15 cellular contexts compared by ENCODE assay signal in genomic region chr17:42201155-42201772, GRCh38. TPM values are rescaled to one million over a fixed set of nuclear protein-coding genes. Genes with fewer than 3 reads are reported as not detected.
DNase-seq lines count a peak whose midpoint lies in the region; ATAC-seq and TF ChIP-seq lines count a peak whose summit lies in the region.
"Had no signal": no experiment of that assay in that cellular context is flagged by ENCODE, and none has a peak within 500 bp of the region (broad histone marks: within the 10 kb centered on the region; RNA-seq: fewer than 3 reads in every experiment).

No MANE protein-coding gene starts in this region.

- no peaks in the 10 kb centered on the region for H3K9me3 Mint-ChIP-seq in activated naive CD8-positive, alpha-beta T cell (ENCODE audit: low read depth)
- H3K9me3 Mint-ChIP-seq in activated naive CD8-positive, alpha-beta T cell treated with anti-CD3 and anti-CD28 coated beads for 36 hours, result no peaks in the 10 kb centered on the region

- no peaks in the 10 kb centered on the region for H3K36me3 ChIP-seq in hepatocyte (replicated peaks; ENCODE audit: insufficient read depth, low read depth)
- H3K36me3 ChIP-seq in stomach smooth muscle (ENCODE audit: control insufficient read depth in 2 of 2, insufficient read depth in 2 of 2, low read length in 2 of 2), result peaks cover 30 to 41% of the 10 kb centered on the region in 2 donors

- no peaks in the 10 kb centered on the region for H4K20me1 ChIP-seq in hepatocyte (ENCODE audit: insufficient read depth, poor library complexity, severe bottlenecking)

- peaks cover 4% of the 10 kb centered on the region for H3K36me3 Mint-ChIP-seq in activated naive CD8-positive, alpha-beta T cell
- H3K36me3 Mint-ChIP-seq in activated naive CD8-positive, alpha-beta T cell treated with anti-CD3 and anti-CD28 coated beads for 36 hours, result peaks cover 4% of the 10 kb centered on the region

- no peak overlapping the region for H2AFZ ChIP-seq in hepatocyte

- TF ChIP-seq CTCF in hepatocyte (IDR thresholded peaks at IDR 0.05; ENCODE audit: poor library complexity), result no peak

- ATAC-seq in HG03108 (IDR thresholded peaks at IDR 0.05; ENCODE audit: unreplicated experiment), result no peak
- ATAC-seq in GM21576 (IDR thresholded peaks at IDR 0.05; ENCODE audit: unreplicated experiment), result no peak
- ATAC-seq: HCT116 had no signal

- no peaks in the 10 kb centered on the region for H3K9me2 ChIP-seq in hepatocyte (replicated peaks; ENCODE audit: insufficient read depth)

- no peak overlapping the region for H3K4me3 Mint-ChIP-seq in activated naive CD8-positive, alpha-beta T cell
- H3K4me3 Mint-ChIP-seq in activated naive CD8-positive, alpha-beta T cell treated with anti-CD3 and anti-CD28 coated beads for 36 hours, result no peak overlapping the region

- H3K4me3 ChIP-seq in hepatocyte (no peak overlapping the region), stomach smooth muscle (ENCODE audit: low read length in 2 of 2) (no peak overlapping the region)
- H3K4me3 ChIP-seq: esophagus squamous epithelium, SK-N-MC had no signal

- H3K27me3 Mint-ChIP-seq in activated naive CD8-positive, alpha-beta T cell, result no peaks in the 10 kb centered on the region
- no peaks in the 10 kb centered on the region for H3K27me3 Mint-ChIP-seq in activated naive CD8-positive, alpha-beta T cell treated with anti-CD3 and anti-CD28 coated beads for 36 hours

- H3K79me2 ChIP-seq in hepatocyte, result no peaks in the 10 kb centered on the region

- no peak overlapping the region for H3K9ac ChIP-seq in stomach smooth muscle (ENCODE audit: low read length in 2 of 2)

- H3K4me1 ChIP-seq in hepatocyte (ENCODE audit: insufficient read depth), result no peaks in the 10 kb centered on the region
- no peaks in the 10 kb centered on the region for H3K4me1 ChIP-seq in stomach smooth muscle (ENCODE audit: control insufficient read depth, insufficient read depth, low read length)
- H3K4me1 ChIP-seq: esophagus squamous epithelium had no signal

- H3K4me2 ChIP-seq in hepatocyte, result peak overlapping the region; percentile 61

- H3K27me3 ChIP-seq in hepatocyte (no peaks in the 10 kb centered on the region), stomach smooth muscle (ENCODE audit: control insufficient read depth in 1 of 2, insufficient read depth in 2 of 2, low read length in 2 of 2) (no peaks in the 10 kb centered on the region)
- H3K27me3 ChIP-seq: esophagus squamous epithelium had no signal

- H3K27ac Mint-ChIP-seq in activated naive CD8-positive, alpha-beta T cell, result peak overlapping the region; percentile 54
- no peak overlapping the region for H3K27ac Mint-ChIP-seq in activated naive CD8-positive, alpha-beta T cell treated with anti-CD3 and anti-CD28 coated beads for 36 hours

- H3K27ac ChIP-seq in hepatocyte (peak overlapping the region; percentile 87), stomach smooth muscle (ENCODE audit: low read length) (peak overlapping the region; percentile 18)
- H3K27ac ChIP-seq: esophagus squamous epithelium, SK-N-MC had no signal

- H3K9me3 ChIP-seq in hepatocyte (ENCODE audit: low read depth) (no peaks in the 10 kb centered on the region), stomach smooth muscle (ENCODE audit: control insufficient read depth in 2 of 2, low read length in 2 of 2) (no peaks in the 10 kb centered on the region)
- H3K9me3 ChIP-seq: esophagus squamous epithelium had no signal

- no peak for DNase-seq in activated naive CD8-positive, alpha-beta T cell treated with anti-CD3 and anti-CD28 coated beads for 36 hours
- DNase-seq in hepatocyte (ENCODE audit: low spot score), result peak; percentile 37
- DNase-seq: cerebellar nuclear complex, esophagus squamous epithelium, NCI-H1417 treated with DMSO at 0.1 percent for 48 hours, NCI-H774 had no signal

- peaks cover 3% of the 10 kb centered on the region for H3K4me1 Mint-ChIP-seq in activated naive CD8-positive, alpha-beta T cell (ENCODE audit: low read depth)
- peaks cover 4% of the 10 kb centered on the region for H3K4me1 Mint-ChIP-seq in activated naive CD8-positive, alpha-beta T cell treated with anti-CD3 and anti-CD28 coated beads for 36 hours

- WGBS in hepatocyte (ENCODE audit: low lambda C conversion rate, missing lambda C conversion rate), result 83% methylated on average over 13 of the region's 13 CpGs

RNA-seq across cellular contexts. Expression of gene GHDC, which starts 7.0 kb away (rescaled TPM):
- 10 to 100 TPM; 13.6 to 14.6 TPM for total RNA-seq in activated naive CD8-positive, alpha-beta T cell treated with anti-CD3 and anti-CD28 coated beads for 36 hours
- 6.1 and 7.2 TPM in 2 replicates for total RNA-seq in hepatocyte
- 7.0 and 8.7 TPM in 2 replicates for polyA plus RNA-seq in hepatocyte

RNA-seq across cellular contexts. Expression of gene HCRT, which starts 16.0 kb away (rescaled TPM):
- not detected for total RNA-seq in activated naive CD8-positive, alpha-beta T cell treated with anti-CD3 and anti-CD28 coated beads for 36 hours
- not detected in 2 replicates for total RNA-seq in hepatocyte
- polyA plus RNA-seq in hepatocyte, result not detected in 2 replicates
- total RNA-seq: esophagus squamous epithelium, myocyte, skeletal muscle tissue, ureter had no signal

RNA-seq across cellular contexts. Expression of gene KCNH4, which starts 20.3 kb away (rescaled TPM):
- under 1 TPM; 0.39 to 0.44 TPM for total RNA-seq in activated naive CD8-positive, alpha-beta T cell treated with anti-CD3 and anti-CD28 coated beads for 36 hours
- 0.08 and 0.17 TPM in 2 replicates for total RNA-seq in hepatocyte
- 0.12 and 0.23 TPM in 2 replicates for polyA plus RNA-seq in hepatocyte
- total RNA-seq: myocyte, skeletal muscle tissue had no signal

RNA-seq across cellular contexts. Expression of gene RAB5C, which starts 46.5 kb away (rescaled TPM):
- total RNA-seq in activated naive CD8-positive, alpha-beta T cell treated with anti-CD3 and anti-CD28 coated beads for 36 hours, result 10 to 100 TPM; 44.4 to 48.9 TPM
- total RNA-seq in hepatocyte, result 123 and 158 TPM in 2 replicates
- 172 and 184 TPM in 2 replicates for polyA plus RNA-seq in hepatocyte
